Comparison of ENCODE assay signal across 16 cellular contexts in genomic region chr13:43307221-43307920, GRCh38.
A peak's percentile ranks its signal among the peaks of the same experiment; 100 is the strongest.
DNase-seq lines count a peak whose midpoint lies in the region; ATAC-seq, FAIRE-seq and TF ChIP-seq lines count a peak whose summit lies in the region.
"Had no signal": no experiment of that assay in that cellular context is flagged by ENCODE, and none has a peak within 500 bp of the region (broad histone marks: within the 10 kb centered on the region; RNA-seq: fewer than 3 reads in every experiment).

No MANE protein-coding gene starts in this region.

- H3K79me2 ChIP-seq in Karpas-422 (ENCODE audit: low read length) (no peaks in the 10 kb centered on the region), astrocyte (ENCODE audit: insufficient read depth, low read length) (no peaks in the 10 kb centered on the region), mesendoderm (ENCODE audit: control insufficient read depth, insufficient read depth, low read length) (no peaks in the 10 kb centered on the region)

- no peaks in the 10 kb centered on the region for H3K9me2 ChIP-seq in Karpas-422 (replicated peaks; ENCODE audit: insufficient read depth, low read length)

- DNase-seq in Karpas-422 (no peak), astrocyte (ENCODE audit: low read depth) (no peak), mesendoderm (peak; percentile 33), stomach (no peak), amniotic stem cell (lab: John Stamatoyannopoulos, UW) (no peak), endodermal cell (no peak)
- DNase-seq in activated naive CD8-positive, alpha-beta T cell treated with anti-CD3 and anti-CD28 coated beads, Interleukin-2, amount 50 U/mL, for 24 hours, result no peak
- DNase-seq: activated CD4-positive, alpha-beta T cell treated with anti-CD3 and anti-CD28 coated beads, Interleukin-2, amount 50 U/mL, for 48 hours; activated naive CD4-positive, alpha-beta T cell treated with anti-CD3 and anti-CD28 coated beads, Interleukin-2, amount 50 U/mL, for 16 hours; activated T-cell treated with anti-CD3 and anti-CD28 coated beads, Interleukin-2, amount 50 U/mL, for 1 hour; MM.1S; NCI-H524 treated with DMSO at 0.1 percent for 48 hours; stimulated activated CD4-positive, alpha-beta T cell treated with anti-CD3 and anti-CD28 coated beads, Interleukin-2, amount 100 ng/mL, for 48 hours had no signal

- no peak overlapping the region for H2BK5ac ChIP-seq in mesendoderm (ENCODE audit: low read length)

- H3K27me3 ChIP-seq in Karpas-422 (ENCODE audit: low read length) (no peaks in the 10 kb centered on the region), astrocyte (ENCODE audit: insufficient read depth, low read length) (no peaks in the 10 kb centered on the region), mesendoderm (ENCODE audit: insufficient read depth, low read length, poor library complexity) (no peaks in the 10 kb centered on the region), stomach (no peaks in the 10 kb centered on the region), endodermal cell (ENCODE audit: control insufficient read depth, insufficient read depth, low read length, poor library complexity, severe bottlenecking) (peaks cover 10% of the 10 kb centered on the region)
- H3K27me3 ChIP-seq: BLaER1, brain microvascular endothelial cell had no signal

- peak overlapping the region; percentile 84 for H3K27ac Mint-ChIP-seq in astrocyte (ENCODE audit: unreplicated experiment)
- H3K27ac Mint-ChIP-seq in activated naive CD8-positive, alpha-beta T cell treated with anti-CD3 and anti-CD28 coated beads, Interleukin-2, amount 50 U/mL, for 24 hours, result no peak overlapping the region
- H3K27ac Mint-ChIP-seq in endodermal cell, result no peak overlapping the region

- H4K5ac ChIP-seq in mesendoderm (ENCODE audit: low read length), result no peak overlapping the region

- H3K9me3 Mint-ChIP-seq in astrocyte (ENCODE audit: unreplicated experiment) (no peaks in the 10 kb centered on the region), endodermal cell (no peaks in the 10 kb centered on the region)
- H3K9me3 Mint-ChIP-seq in activated naive CD8-positive, alpha-beta T cell treated with anti-CD3 and anti-CD28 coated beads, Interleukin-2, amount 50 U/mL, for 24 hours, result no peaks in the 10 kb centered on the region

- H4K20me1 ChIP-seq in Karpas-422 (ENCODE audit: insufficient read depth, low read depth, low read length) (no peaks in the 10 kb centered on the region), astrocyte (ENCODE audit: insufficient read depth, low read length) (no peaks in the 10 kb centered on the region)
- H4K20me1 ChIP-seq: BLaER1 had no signal

- no peak overlapping the region for H3K18ac ChIP-seq in mesendoderm (ENCODE audit: low read length)

- H3K56ac ChIP-seq in mesendoderm (ENCODE audit: low read length), result no peak overlapping the region

- intact Hi-C loops in stomach (cut with DNase I; ENCODE audit: low total_unique reads), result no loop called here

- H3K4ac ChIP-seq in mesendoderm (ENCODE audit: low read depth, low read length), result no peak overlapping the region

- H3K27ac ChIP-seq in Karpas-422 (ENCODE audit: low read length) (no peak overlapping the region), astrocyte (ENCODE audit: low read depth, low read length) (no peak overlapping the region), mesendoderm (ENCODE audit: low read depth, low read length) (no peak overlapping the region), stomach (peak overlapping the region in 1 of 5 donors; percentile 46), endodermal cell (ENCODE audit: low read depth, low read length) (no peak overlapping the region)
- H3K27ac ChIP-seq: BLaER1, brain microvascular endothelial cell had no signal

- H3K79me1 ChIP-seq in mesendoderm (ENCODE audit: low read length), result no peaks in the 10 kb centered on the region

- H3K4me3 Mint-ChIP-seq in astrocyte (ENCODE audit: unreplicated experiment), result peak overlapping the region; percentile 51
- no peak overlapping the region for H3K4me3 Mint-ChIP-seq in activated naive CD8-positive, alpha-beta T cell treated with anti-CD3 and anti-CD28 coated beads, Interleukin-2, amount 50 U/mL, for 24 hours
- H3K4me3 Mint-ChIP-seq in endodermal cell, result no peak overlapping the region

- no peak for TF ChIP-seq CTCF in astrocyte (IDR thresholded peaks at IDR 0.05; ENCODE audit: insufficient read depth, low read depth, low read length)
- no peak for TF ChIP-seq CTCF in stomach (IDR thresholded peaks at IDR 0.05)
- TF ChIP-seq CTCF in endodermal cell (conservative IDR thresholded peaks at IDR 0.05), result no peak

- H3K9me3 ChIP-seq in Karpas-422 (ENCODE audit: low read length) (no peaks in the 10 kb centered on the region), astrocyte (ENCODE audit: insufficient read depth, low read depth, low read length) (no peaks in the 10 kb centered on the region), stomach (no peaks in the 10 kb centered on the region), endodermal cell (ENCODE audit: control insufficient read depth, low read length) (no peaks in the 10 kb centered on the region)
- H3K9me3 ChIP-seq: BLaER1 had no signal

- H2BK15ac ChIP-seq in mesendoderm (replicated peaks; ENCODE audit: low read depth), result no peak overlapping the region

- H3K23ac ChIP-seq in mesendoderm (ENCODE audit: low read length), result peak overlapping the region; percentile 1

- FAIRE-seq in astrocyte (lab: Jason Lieb, UNC), result no peak
- FAIRE-seq: TTC549 had no signal

- no peak overlapping the region for H2AFZ ChIP-seq in Karpas-422 (ENCODE audit: low read length)
- no peak overlapping the region for H2AFZ ChIP-seq in astrocyte (ENCODE audit: low read depth, low read length)

- H3K27me3 Mint-ChIP-seq in astrocyte (ENCODE audit: low read depth, unreplicated experiment) (peaks cover 3% of the 10 kb centered on the region), endodermal cell (ENCODE audit: insufficient read depth) (no peaks in the 10 kb centered on the region)
- peaks cover 8% of the 10 kb centered on the region for H3K27me3 Mint-ChIP-seq in activated naive CD8-positive, alpha-beta T cell treated with anti-CD3 and anti-CD28 coated beads, Interleukin-2, amount 50 U/mL, for 24 hours

- H4K8ac ChIP-seq in mesendoderm (ENCODE audit: low read depth, low read length), result no peak overlapping the region

- H3K36me3 Mint-ChIP-seq in astrocyte (ENCODE audit: low read depth, unreplicated experiment) (no peaks in the 10 kb centered on the region), endodermal cell (ENCODE audit: low read depth) (no peaks in the 10 kb centered on the region)
- no peaks in the 10 kb centered on the region for H3K36me3 Mint-ChIP-seq in activated naive CD8-positive, alpha-beta T cell treated with anti-CD3 and anti-CD28 coated beads, Interleukin-2, amount 50 U/mL, for 24 hours (ENCODE audit: low read depth)

- H3K9ac ChIP-seq in Karpas-422 (ENCODE audit: low read length), result no peak overlapping the region
- H3K9ac ChIP-seq in astrocyte (ENCODE audit: low read length), result no peak overlapping the region
- no peak overlapping the region for H3K9ac ChIP-seq in mesendoderm (ENCODE audit: low read length)
- H3K9ac ChIP-seq in endodermal cell (ENCODE audit: extremely low read depth, low read length, poor library complexity, severe bottlenecking), result no peak overlapping the region
- H3K9ac ChIP-seq: BLaER1 had no signal

- H3K36me3 ChIP-seq in Karpas-422 (ENCODE audit: insufficient read depth, low read length) (no peaks in the 10 kb centered on the region), astrocyte (ENCODE audit: insufficient read depth, low read length) (no peaks in the 10 kb centered on the region), mesendoderm (ENCODE audit: control insufficient read depth, insufficient read depth, low read length) (no peaks in the 10 kb centered on the region), stomach (no peaks in the 10 kb centered on the region), endodermal cell (ENCODE audit: control insufficient read depth, insufficient read depth, low read length) (no peaks in the 10 kb centered on the region)
- H3K36me3 ChIP-seq: BLaER1, brain microvascular endothelial cell had no signal

- no peak for TF ChIP-seq POLR2A in stomach (IDR thresholded peaks at IDR 0.05)

- H3K4me3 ChIP-seq in Karpas-422 (ENCODE audit: low read length) (no peak overlapping the region), astrocyte (ENCODE audit: insufficient read depth, low read depth, low read length) (no peak overlapping the region), mesendoderm (ENCODE audit: low read length) (no peak overlapping the region), stomach (no peak overlapping the region), endodermal cell (ENCODE audit: low read length) (no peak overlapping the region)
- H3K4me3 ChIP-seq: BLaER1 had no signal

- peak; percentile 63 for TF ChIP-seq EP300 in stomach (IDR thresholded peaks at IDR 0.05)

- ATAC-seq in activated naive CD8-positive, alpha-beta T cell treated with anti-CD3 and anti-CD28 coated beads, Interleukin-2, amount 50 U/mL, for 24 hours, result no peak

- H2BK120ac ChIP-seq in mesendoderm (ENCODE audit: low read depth, low read length), result no peak overlapping the region

- H3K4me2 ChIP-seq in Karpas-422 (ENCODE audit: low read depth, low read length, poor library complexity, severe bottlenecking) (peak overlapping the region; percentile 31), astrocyte (ENCODE audit: low read length) (no peak overlapping the region), mesendoderm (ENCODE audit: low read length) (no peak overlapping the region)
- H3K4me2 ChIP-seq: BLaER1 had no signal

- no peak overlapping the region for H2AK5ac ChIP-seq in mesendoderm (ENCODE audit: low read length)

- H3K4me1 Mint-ChIP-seq in astrocyte (ENCODE audit: low read depth, unreplicated experiment) (peaks cover 23% of the 10 kb centered on the region), endodermal cell (peaks cover 3% of the 10 kb centered on the region)
- no peaks in the 10 kb centered on the region for H3K4me1 Mint-ChIP-seq in activated naive CD8-positive, alpha-beta T cell treated with anti-CD3 and anti-CD28 coated beads, Interleukin-2, amount 50 U/mL, for 24 hours

- WGBS in mesendoderm (ENCODE audit: extremely low coverage, insufficient coverage, low lambda C conversion rate), result no CpG with 5 or more reads among the region's 6 CpGs
- WGBS in stomach, 5 donors, result 49 to 56% (median 52%) methylated on average over 6 of the region's 6 CpGs
- 74 to 87% methylated on average over 3 to 6 of the region's 6 CpGs for WGBS in endodermal cell (ENCODE audit: insufficient coverage in 1 of 2, insufficient read length in 1 of 2), 2 experiments

- peaks cover 16% of the 10 kb centered on the region for H3K4me1 ChIP-seq in Karpas-422 (ENCODE audit: low read length)
- H3K4me1 ChIP-seq in astrocyte (ENCODE audit: insufficient read depth, low read length), result peaks cover 6% of the 10 kb centered on the region
- no peaks in the 10 kb centered on the region for H3K4me1 ChIP-seq in mesendoderm (ENCODE audit: control insufficient read depth, low read depth, low read length)
- H3K4me1 ChIP-seq in stomach, result peaks cover 7 to 27% (median 21%) of the 10 kb centered on the region in 4 donors
- H3K4me1 ChIP-seq in endodermal cell (ENCODE audit: control insufficient read depth, insufficient read depth, low read length), result no peaks in the 10 kb centered on the region
